Comparison of ENCODE assay signal across 10 cellular contexts in genomic region chr5:14185336-14186131, GRCh38. TPM values are rescaled to one million over a fixed set of nuclear protein-coding genes. Genes with fewer than 3 reads are reported as not detected.
DNase-seq lines count a peak whose midpoint lies in the region; ATAC-seq, FAIRE-seq and TF ChIP-seq lines count a peak whose summit lies in the region.
"Had no signal": no experiment of that assay in that cellular context is flagged by ENCODE, and none has a peak within 500 bp of the region (broad histone marks: within the 10 kb centered on the region; RNA-seq: fewer than 3 reads in every experiment).

No MANE protein-coding gene starts in this region.

- H3K9me3 ChIP-seq in SK-N-SH (no peaks in the 10 kb centered on the region), gastrocnemius medialis (no peaks in the 10 kb centered on the region)

- no peak for FAIRE-seq in D721Med (lab: Jason Lieb, UNC)

- CTCF ChIA-PET in SK-N-SH (lab: Yijun Ruan, JAX): interaction anchor here (0.7 kb wide), 1 partner anchor 44 kb away, joined by 3 read pairs; no protein-coding TSS in a partner anchor

- no peak for TF ChIP-seq RAD21 in SK-N-SH (IDR thresholded peaks at IDR 0.05; ENCODE audit: low read length)

- TF ChIP-seq EP300 in SK-N-SH (IDR thresholded peaks at IDR 0.05; ENCODE audit: borderline replicate concordance in 1 of 2, low read depth in 1 of 2, low read length in 1 of 2): peak in 1 of 2 experiments; percentile 22; a peak in 1 of 4 replicates

- in situ Hi-C loops in gastrocnemius medialis (cut with MboI; ENCODE audit: low sequenced_read_pairs in 4 of 4): no loop called here

- peaks cover 79% of the 10 kb centered on the region for H3F3A ChIP-seq in SK-N-SH (replicated peaks; ENCODE audit: insufficient read depth)

- TF ChIP-seq CTCF in SK-N-SH (IDR thresholded peaks at IDR 0.05) (no peak), gastrocnemius medialis (IDR thresholded peaks at IDR 0.05 in 4 of 5, conservative IDR thresholded peaks at IDR 0.05 in 1 of 5) (no peak), D721Med (IDR thresholded peaks at IDR 0.05; ENCODE audit: insufficient read depth, missing control alignments) (no peak)

- peak; percentile 97 for DNase-seq in HCEC 1CT
- no peak for DNase-seq in SK-N-SH
- peak; percentile 75 for DNase-seq in glomerular visceral epithelial cell (ENCODE audit: extremely low spot score)
- peak; percentile 15 to 66 for DNase-seq in gastrocnemius medialis
- no peak for DNase-seq in D721Med (ENCODE audit: insufficient read length, low spot score)
- DNase-seq: activated naive CD4-positive, alpha-beta T cell treated with anti-CD3 and anti-CD28 coated beads, Interleukin-2, amount 10 ng/mL, durations not matched to agents 7 days and 5 days; MV-4-11 had no signal

- H4K20me1 ChIP-seq in SK-N-SH (ENCODE audit: insufficient read depth): peaks cover 41% of the 10 kb centered on the region; the same call in 1 of the 2 replicates

- no peaks in the 10 kb centered on the region for H3K36me3 ChIP-seq in SK-N-SH (replicated peaks in 1 of 2; ENCODE audit: control insufficient read depth in 1 of 2, insufficient read depth in 2 of 2, low read length in 1 of 2)
- no peaks in the 10 kb centered on the region for H3K36me3 ChIP-seq in gastrocnemius medialis

- H3K4me3 ChIP-seq in SK-N-SH (ENCODE audit: low read depth in 2 of 2, low read length in 1 of 2) (peak overlapping the region in 1 of 2 experiments; percentile 24; a peak in 1 of 4 replicates), gastrocnemius medialis (no peak overlapping the region)

- intact Hi-C loops in gastrocnemius medialis (cut with DNase I; ENCODE audit: low total_unique reads): no loop called here

- H3K27me3 ChIP-seq in SK-N-SH (ENCODE audit: insufficient read depth) (no peaks in the 10 kb centered on the region), gastrocnemius medialis (no peaks in the 10 kb centered on the region)

- WGBS in SK-N-SH (ENCODE audit: low lambda C conversion rate): 31% methylated on average over 7 of the region's 7 CpGs

- no peak for TF ChIP-seq POLR2A in gastrocnemius medialis (IDR thresholded peaks at IDR 0.05)

- peak overlapping the region; percentile 74 to 94 for H3K27ac ChIP-seq in SK-N-SH (ENCODE audit: low read depth in 2 of 2, low read length in 1 of 2)
- H3K27ac ChIP-seq in gastrocnemius medialis: peak overlapping the region; percentile 60 to 74 (median 71)

- POLR2A ChIA-PET in SK-N-SH (lab: Yijun Ruan, JAX): no interaction called here

- peak overlapping the region; percentile 75 for H3K4me2 ChIP-seq in SK-N-SH

- H2AFZ ChIP-seq in SK-N-SH (ENCODE audit: low read depth): no peak overlapping the region

- no peaks in the 10 kb centered on the region for H3K9me2 ChIP-seq in SK-N-SH

- peaks cover 57 to 87% of the 10 kb centered on the region in 2 experiments for H3K4me1 ChIP-seq in SK-N-SH (ENCODE audit: control insufficient read depth in 1 of 2, insufficient read depth in 2 of 2, low read depth in 1 of 2, low read length in 1 of 2)
- H3K4me1 ChIP-seq in gastrocnemius medialis: peaks cover 70 to 80% of the 10 kb centered on the region in 2 donors

- ATAC-seq in gastrocnemius medialis: peak; percentile 23 to 49
- no peak for ATAC-seq in HG02798 (IDR thresholded peaks at IDR 0.05; ENCODE audit: poor library complexity, unreplicated experiment)
- no peak for ATAC-seq in GM19328 (IDR thresholded peaks at IDR 0.05; ENCODE audit: unreplicated experiment)
- no peak for ATAC-seq in HG03378 (IDR thresholded peaks at IDR 0.05; ENCODE audit: unreplicated experiment)

- H3K79me2 ChIP-seq in SK-N-SH (ENCODE audit: insufficient read depth): peaks cover 95% of the 10 kb centered on the region

- H3K9ac ChIP-seq in SK-N-SH: peak overlapping the region; percentile 54

TF ChIP-seq in SK-N-SH, 30 proteins besides CTCF, POLR2A, EP300 and RAD21 (continues in another document):
- no peak for TF ChIP-seq USF2 (IDR thresholded peaks at IDR 0.05; ENCODE audit: borderline replicate concordance, low read depth, low read length)
- TF ChIP-seq TEAD4 (IDR thresholded peaks at IDR 0.05; ENCODE audit: borderline replicate concordance, insufficient read depth): 0 out of 2 replicates have a peak, but pooled peaks have one; percentile 14
- peak; percentile 41; the same call in 1 of the 2 replicates for TF ChIP-seq POLR2AphosphoS5 (IDR thresholded peaks at IDR 0.05; ENCODE audit: low read depth, low read length)
- no peak for TF ChIP-seq RFX5 (IDR thresholded peaks at IDR 0.05; ENCODE audit: low read length)
- TF ChIP-seq FOSL2 (IDR thresholded peaks at IDR 0.05; ENCODE audit: borderline replicate concordance, low read depth): peak; percentile 70; the same call in 1 of the 2 replicates
- no peak for TF ChIP-seq CHD2 (IDR thresholded peaks at IDR 0.05; ENCODE audit: low read length, partially characterized antibody)
- no peak for TF ChIP-seq FOXJ3 (CRISPR knock-in tag; IDR thresholded peaks at IDR 0.05)
- TF ChIP-seq MEF2A (IDR thresholded peaks at IDR 0.05; ENCODE audit: borderline replicate concordance, low read depth): no peak
- peak; percentile 46 for TF ChIP-seq TCF12 (IDR thresholded peaks at IDR 0.05)
- no peak for TF ChIP-seq REST (IDR thresholded peaks at IDR 0.05; ENCODE audit: low read depth, low read length)
- TF ChIP-seq USF1 (IDR thresholded peaks at IDR 0.05; ENCODE audit: borderline replicate concordance, low read depth): no peak
- TF ChIP-seq GATA2 (CRISPR knock-in tag; IDR thresholded peaks at IDR 0.05): no peak
- TF ChIP-seq SIN3A (IDR thresholded peaks at IDR 0.05; ENCODE audit: borderline replicate concordance, low read depth, low read length): no peak
- peak; percentile 37; the same call in 1 of the 2 replicates for TF ChIP-seq MAX (IDR thresholded peaks at IDR 0.05; ENCODE audit: low read depth)
- TF ChIP-seq JUND (IDR thresholded peaks at IDR 0.05): peak; percentile 54
- TF ChIP-seq YY1 (IDR thresholded peaks at IDR 0.05; ENCODE audit: low read depth): no peak
- TF ChIP-seq NFIC (IDR thresholded peaks at IDR 0.05; ENCODE audit: borderline replicate concordance): peak; percentile 42; the same call in 1 of the 2 replicates
- TF ChIP-seq IRF3 (IDR thresholded peaks at IDR 0.05; ENCODE audit: low read depth, low read length): no peak

RNA-seq across cellular contexts. Expression of gene TRIO, which starts 42.4 kb away (rescaled TPM):
- 225 and 229 TPM in 2 replicates for polyA plus RNA-seq in SK-N-SH (2012; rRNA removed)
- polyA plus RNA-seq in SK-N-SH (2012; cell fraction: cytosol; rRNA removed): 101 and 117 TPM in 2 replicates
- 1,118 and 1,202 TPM in 2 replicates for polyA plus RNA-seq in SK-N-SH (2012; cell fraction: nucleus; rRNA removed)
- total RNA-seq in gastrocnemius medialis: 10 to 100 TPM; 31.5 to 57.5 (median 50.4) TPM

Comparison
In these comparisons a context has a peak if more than half of its experiments do, and no peak if none do; other contexts are left out.
1. DNase-seq: peak in HCEC 1CT (single experiment), glomerular visceral epithelial cell (single experiment) and gastrocnemius medialis (2 of 2); none in SK-N-SH (single experiment) and D721Med (single experiment).
2. ATAC-seq: peak in gastrocnemius medialis (2 of 2); none in HG02798 (single experiment), GM19328 (single experiment) and HG03378 (single experiment).